Comparison of ENCODE assay signal across 11 cellular contexts in genomic region chr2:95074663-95075439, GRCh38. TPM values are rescaled to one million over a fixed set of nuclear protein-coding genes. Genes with fewer than 3 reads are reported as not detected.
DNase-seq lines count a peak whose midpoint lies in the region; ATAC-seq lines count a peak whose summit lies in the region.
"Had no signal": no experiment of that assay in that cellular context is flagged by ENCODE, and none has a peak within 500 bp of the region (broad histone marks: within the 10 kb centered on the region; RNA-seq: fewer than 3 reads in every experiment).

No MANE protein-coding gene starts in this region.

- no peaks in the 10 kb centered on the region for H3K27me3 Mint-ChIP-seq in activated CD4-positive, alpha-beta T cell treated with anti-CD3 and anti-CD28 coated beads, Interleukin-2, amount 10 ng/mL, durations not matched to agents 7 days and 5 days
- H3K27me3 Mint-ChIP-seq in activated naive CD8-positive, alpha-beta T cell treated with anti-CD3 and anti-CD28 coated beads, Interleukin-2, amount 10 ng/mL, durations not matched to agents 7 days and 5 days, result no peaks in the 10 kb centered on the region

- ATAC-seq in activated naive CD8-positive, alpha-beta T cell treated with anti-CD3 and anti-CD28 coated beads, Interleukin-2, amount 10 ng/mL, durations not matched to agents 7 days and 5 days (ENCODE audit: low read depth), result peak; percentile 71
- ATAC-seq in GM19351 (IDR thresholded peaks at IDR 0.05; ENCODE audit: unreplicated experiment), result no peak

- CTCF ChIA-PET in activated CD4-positive, alpha-beta T cell treated with anti-CD3 and anti-CD28 coated beads, Interleukin-2, amount 10 ng/mL, durations not matched to agents 7 days and 5 days (lab: Charles Lee), result interaction anchor here (0.8 to 10.6 kb wide), 11 partner anchors 10 to 58 kb away, joined by 3 to 149 read pairs (median 7); partner anchors contain the start of genes MAL and MRPS5

- POLR2A ChIA-PET in activated CD4-positive, alpha-beta T cell treated with anti-CD3 and anti-CD28 coated beads, Interleukin-2, amount 10 ng/mL, durations not matched to agents 7 days and 5 days (lab: Charles Lee), result no interaction called here
- POLR2A ChIA-PET in activated naive CD8-positive, alpha-beta T cell treated with anti-CD3 and anti-CD28 coated beads, Interleukin-2, amount 10 ng/mL, durations not matched to agents 7 days and 5 days (lab: Charles Lee), result interaction anchor here (0.6 to 10.3 kb wide), 12 partner anchors 14 to 90 kb away, joined by 3 to 358 read pairs (median 6); partner anchors contain the start of genes MAL and MRPS5

- H3K9me3 Mint-ChIP-seq in activated CD4-positive, alpha-beta T cell treated with anti-CD3 and anti-CD28 coated beads, Interleukin-2, amount 10 ng/mL, durations not matched to agents 7 days and 5 days, result peaks cover 3% of the 10 kb centered on the region
- H3K9me3 Mint-ChIP-seq in activated naive CD8-positive, alpha-beta T cell treated with anti-CD3 and anti-CD28 coated beads, Interleukin-2, amount 10 ng/mL, durations not matched to agents 7 days and 5 days, result no peaks in the 10 kb centered on the region

- peak overlapping the region; percentile 88 for H3K4me3 Mint-ChIP-seq in activated CD4-positive, alpha-beta T cell treated with anti-CD3 and anti-CD28 coated beads, Interleukin-2, amount 10 ng/mL, durations not matched to agents 7 days and 5 days
- H3K4me3 Mint-ChIP-seq in activated naive CD8-positive, alpha-beta T cell treated with anti-CD3 and anti-CD28 coated beads, Interleukin-2, amount 10 ng/mL, durations not matched to agents 7 days and 5 days, result peak overlapping the region; percentile 86

- H3K4me1 Mint-ChIP-seq in activated CD4-positive, alpha-beta T cell treated with anti-CD3 and anti-CD28 coated beads, Interleukin-2, amount 10 ng/mL, durations not matched to agents 7 days and 5 days, result peaks cover 81% of the 10 kb centered on the region
- H3K4me1 Mint-ChIP-seq in activated naive CD8-positive, alpha-beta T cell treated with anti-CD3 and anti-CD28 coated beads, Interleukin-2, amount 10 ng/mL, durations not matched to agents 7 days and 5 days, result peaks cover 62% of the 10 kb centered on the region

- peak; percentile 94 for DNase-seq in DMS79 treated with DMSO at 0.1 percent for 48 hours (lab: John Stamatoyannopoulos, UW)
- peak; percentile 90 for DNase-seq in activated CD4-positive, alpha-beta T cell treated with anti-CD3 and anti-CD28 coated beads, Interleukin-2, amount 10 ng/mL, durations not matched to agents 7 days and 5 days
- peak; percentile 75 for DNase-seq in activated naive CD8-positive, alpha-beta T cell treated with anti-CD3 and anti-CD28 coated beads, Interleukin-2, amount 10 ng/mL, durations not matched to agents 7 days and 5 days
- peak; percentile 63 to 65 for DNase-seq in stimulated activated CD4-positive, alpha-beta T cell treated with anti-CD3 and anti-CD28 coated beads, Interleukin-2, amount 100 ng/mL, for 24 hours
- DNase-seq in inferior parietal cortex (ENCODE audit: extremely low spot score), result no peak
- no peak for DNase-seq in OCI-M1 (lab: John Stamatoyannopoulos, UW)
- no peak for DNase-seq in GM19238 (ENCODE audit: insufficient read length, low spot score)
- DNase-seq: BE2C, islet precursor cell, NCI-H446 treated with DMSO at 0.1 percent for 48 hours had no signal

- peaks cover 26% of the 10 kb centered on the region for H3K36me3 Mint-ChIP-seq in activated CD4-positive, alpha-beta T cell treated with anti-CD3 and anti-CD28 coated beads, Interleukin-2, amount 10 ng/mL, durations not matched to agents 7 days and 5 days (ENCODE audit: low read depth)
- peaks cover 5% of the 10 kb centered on the region for H3K36me3 Mint-ChIP-seq in activated naive CD8-positive, alpha-beta T cell treated with anti-CD3 and anti-CD28 coated beads, Interleukin-2, amount 10 ng/mL, durations not matched to agents 7 days and 5 days

- H3K27ac Mint-ChIP-seq in activated CD4-positive, alpha-beta T cell treated with anti-CD3 and anti-CD28 coated beads, Interleukin-2, amount 10 ng/mL, durations not matched to agents 7 days and 5 days, result peak overlapping the region; percentile 98
- H3K27ac Mint-ChIP-seq in activated naive CD8-positive, alpha-beta T cell treated with anti-CD3 and anti-CD28 coated beads, Interleukin-2, amount 10 ng/mL, durations not matched to agents 7 days and 5 days, result peak overlapping the region; percentile 95

RNA-seq across cellular contexts. Expression of gene MRPS5, which starts 46.8 kb away (rescaled TPM):
- 10 to 100 TPM; 70.3 to 71.7 TPM for total RNA-seq in activated CD4-positive, alpha-beta T cell treated with anti-CD3 and anti-CD28 coated beads, Interleukin-2, amount 10 ng/mL, durations not matched to agents 7 days and 5 days
- total RNA-seq in activated naive CD8-positive, alpha-beta T cell treated with anti-CD3 and anti-CD28 coated beads, Interleukin-2, amount 10 ng/mL, durations not matched to agents 7 days and 5 days, result 10 to 100 TPM; 75.2 to 79.3 TPM

RNA-seq across cellular contexts. Expression of gene MAL, which starts 49.3 kb away (rescaled TPM):
- total RNA-seq in activated CD4-positive, alpha-beta T cell treated with anti-CD3 and anti-CD28 coated beads, Interleukin-2, amount 10 ng/mL, durations not matched to agents 7 days and 5 days, result 100 to 1,000 TPM; 237 to 339 TPM
- total RNA-seq in activated naive CD8-positive, alpha-beta T cell treated with anti-CD3 and anti-CD28 coated beads, Interleukin-2, amount 10 ng/mL, durations not matched to agents 7 days and 5 days, result 100 to 1,000 TPM; 174 to 184 TPM

Comparison
In these comparisons a context has a peak if more than half of its experiments do, and no peak if none do; other contexts are left out.
1. DNase-seq: peak in DMS79 treated with DMSO at 0.1 percent for 48 hours (single experiment), activated CD4-positive, alpha-beta T cell treated with anti-CD3 and anti-CD28 coated beads, Interleukin-2, amount 10 ng/mL, durations not matched to agents 7 days and 5 days (single experiment), activated naive CD8-positive, alpha-beta T cell treated with anti-CD3 and anti-CD28 coated beads, Interleukin-2, amount 10 ng/mL, durations not matched to agents 7 days and 5 days (single experiment) and stimulated activated CD4-positive, alpha-beta T cell treated with anti-CD3 and anti-CD28 coated beads, Interleukin-2, amount 100 ng/mL, for 24 hours (2 of 2); none in inferior parietal cortex (single experiment), OCI-M1 (single experiment) and GM19238 (single experiment).